ENCODE assay signal across 11 cellular contexts in the genomic region with DNA sequence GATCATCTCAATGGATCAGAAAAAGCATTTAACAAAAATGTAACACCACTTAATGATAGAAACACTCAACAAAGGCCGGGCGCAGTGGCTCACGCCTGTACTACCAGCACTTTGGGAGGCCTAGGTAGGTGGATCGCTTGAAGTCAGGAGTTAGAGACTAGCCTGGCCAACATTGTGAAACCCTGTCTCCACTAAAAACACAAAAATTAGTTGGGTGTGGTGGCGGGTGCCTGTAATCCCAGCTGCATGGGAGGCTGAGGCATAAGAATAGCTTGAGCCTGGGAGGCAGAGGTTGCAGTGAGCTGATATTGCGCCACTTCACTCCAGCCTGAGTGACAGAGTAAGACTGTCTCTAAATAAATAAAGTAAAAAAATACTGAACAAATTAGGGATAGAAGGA.
"Had no signal": no experiment of that assay in that cellular context is flagged by ENCODE, and none has a peak within 500 bp of the region (broad histone marks: within the 10 kb centered on the region; RNA-seq: fewer than 3 reads in every experiment).

No MANE protein-coding gene starts in this region.

- H3K27ac ChIP-seq: GM23248 had no signal

- DNase-seq: GM23248, GOT3, H7, H9, HCEC 1CT, HFFc6 had no signal

- H3K4me3 ChIP-seq: GM23248, GM23338, HAP-1 had no signal

- ATAC-seq: GM23338, HCT116 had no signal

- H3K4me2 ChIP-seq: GM23338 had no signal

- FAIRE-seq: H1, H54 had no signal

- H3K36me3 ChIP-seq: HAP-1 had no signal

- H3K9ac ChIP-seq: GM23248 had no signal

- H2AFZ ChIP-seq: GM23248, GM23338 had no signal
